ENCODE assay signal across 8 cellular contexts in genomic region chr15:84653910-84654688, GRCh38. TPM values are rescaled to one million over a fixed set of nuclear protein-coding genes. Genes with fewer than 3 reads are reported as not detected.
DNase-seq lines count a peak whose midpoint lies in the region; ATAC-seq and TF ChIP-seq lines count a peak whose summit lies in the region.

Gene WDR73, minus strand, starts transcription at chr15:84654283. Its CDS starts 9 bp downstream, at chr15:84654274.

- peak; percentile 71 for TF ChIP-seq POLR2A in GM19193 (IDR thresholded peaks at IDR 0.05; ENCODE audit: extremely low read depth, insufficient read depth, insufficient read length)

- peak within 1 kb of the TSS; percentile 99 for H3K27ac Mint-ChIP-seq in activated CD4-positive, alpha-beta T cell treated with anti-CD3 and anti-CD28 coated beads, Interleukin-2, amount 10 ng/mL, durations not matched to agents 24 days and 14 days

- peaks cover 24% of the 10 kb centered on the region for H3K36me3 Mint-ChIP-seq in activated CD4-positive, alpha-beta T cell treated with anti-CD3 and anti-CD28 coated beads, Interleukin-2, amount 10 ng/mL, durations not matched to agents 24 days and 14 days (ENCODE audit: low read depth)

- peak; percentile 82 for ATAC-seq in HG03439 (IDR thresholded peaks at IDR 0.05; ENCODE audit: unreplicated experiment)

- TF ChIP-seq CTCF in coronary artery (IDR thresholded peaks at IDR 0.05): no peak

- H3K27ac ChIP-seq in coronary artery: peak within 1 kb of the TSS; percentile 89 to 92
- H3K27ac ChIP-seq in layer of hippocampus (ENCODE audit: low read depth, low read length): peak within 1 kb of the TSS; percentile 87

- no peaks in the 10 kb centered on the region for H3K27me3 Mint-ChIP-seq in activated CD4-positive, alpha-beta T cell treated with anti-CD3 and anti-CD28 coated beads, Interleukin-2, amount 10 ng/mL, durations not matched to agents 24 days and 14 days

- H3K4me1 Mint-ChIP-seq in activated CD4-positive, alpha-beta T cell treated with anti-CD3 and anti-CD28 coated beads, Interleukin-2, amount 10 ng/mL, durations not matched to agents 24 days and 14 days: peaks cover 29% of the 10 kb centered on the region

- no peaks in the 10 kb centered on the region for H3K27me3 ChIP-seq in layer of hippocampus (ENCODE audit: control insufficient read depth, insufficient read depth, low read length)

- H3K9me3 Mint-ChIP-seq in activated CD4-positive, alpha-beta T cell treated with anti-CD3 and anti-CD28 coated beads, Interleukin-2, amount 10 ng/mL, durations not matched to agents 24 days and 14 days: no peaks in the 10 kb centered on the region

- DNase-seq in AML-193 (lab: John Stamatoyannopoulos, UW): peak; percentile 81 to 83
- peak; percentile 85 to 97 for DNase-seq in NCI-H526 (lab: John Stamatoyannopoulos, UW)
- peak; percentile 99 for DNase-seq in activated CD4-positive, alpha-beta T cell treated with anti-CD3 and anti-CD28 coated beads, Interleukin-2, amount 10 ng/mL, durations not matched to agents 24 days and 14 days
- DNase-seq in coronary artery (ENCODE audit: low spot score): peak; percentile 98
- DNase-seq in stimulated activated CD4-positive, alpha-beta T cell treated with anti-CD3 and anti-CD28 coated beads, Interleukin-1b, Interleukin-23, amount 100 ng/mL, for 4 hours (ENCODE audit: low read depth in 2 of 2): peak; percentile 95 to 97

- H3K4me3 Mint-ChIP-seq in activated CD4-positive, alpha-beta T cell treated with anti-CD3 and anti-CD28 coated beads, Interleukin-2, amount 10 ng/mL, durations not matched to agents 24 days and 14 days: peak within 1 kb of the TSS; percentile 98

- peak within 1 kb of the TSS; percentile 80 for H3K4me3 ChIP-seq in coronary artery

- intact Hi-C loops in activated CD4-positive, alpha-beta T cell treated with anti-CD3 and anti-CD28 coated beads, Interleukin-2, amount 10 ng/mL, durations not matched to agents 24 days and 14 days (cut with micrococcal nuclease): loop anchor here (1.0 to 2.0 kb wide), 7 partner anchors 15 to 275 kb away; partner anchors contain the start of gene SEC11A

RNA-seq across cellular contexts. Expression of gene WDR73, which starts in this region (rescaled TPM):
- total RNA-seq in activated CD4-positive, alpha-beta T cell treated with anti-CD3 and anti-CD28 coated beads, Interleukin-2, amount 10 ng/mL, durations not matched to agents 24 days and 14 days: 24.5 and 28.0 TPM in 2 replicates

Comparison
In these comparisons a context has a peak if more than half of its experiments do, and no peak if none do; other contexts are left out.
1. Peak in every context shown above with its lines: DNase-seq, ATAC-seq, H3K4me3 ChIP-seq and H3K27ac ChIP-seq.